Comparison of ENCODE assay signal across 8 cellular contexts in genomic region chr22:46250035-46250782, GRCh38. TPM values are rescaled to one million over a fixed set of nuclear protein-coding genes. Genes with fewer than 3 reads are reported as not detected.
DNase-seq lines count a peak whose midpoint lies in the region; ATAC-seq and TF ChIP-seq lines count a peak whose summit lies in the region.

CDPF1 (minus strand) TSS chr22:46250293; CDS start chr22:46248284, 2,009 bp downstream.

- no peak for TF ChIP-seq EP300 in esophagus muscularis mucosa (IDR thresholded peaks at IDR 0.05)

- H3K9me3 Mint-ChIP-seq in activated T-cell treated with anti-CD3 and anti-CD28 coated beads, Interleukin-2, amount 50 U/mL, for 4 hours, result no peaks in the 10 kb centered on the region

- H3K36me3 ChIP-seq in PC-9 (ENCODE audit: low read depth) (no peaks in the 10 kb centered on the region), esophagus muscularis mucosa (peaks cover 0 to 9% (median under 1%) of the 10 kb centered on the region in 4 donors), muscle layer of duodenum (ENCODE audit: control insufficient read depth in 1 of 2, insufficient read depth in 2 of 2, low read length in 2 of 2) (no peaks in the 10 kb centered on the region)

- TF ChIP-seq POLR2A in esophagus muscularis mucosa (IDR thresholded peaks at IDR 0.05; ENCODE audit: low read depth), result peak; percentile 47

- BruUV-seq in PC-9 (replicated peaks; lab: Mats Ljungman, UMichigan), result no TSS peak

- 0% methylated on average over 1 of the region's 89 CpGs for WGBS in esophagus muscularis mucosa

- H3K4me3 ChIP-seq in PC-9 (peak within 1 kb of the TSS; percentile 87), esophagus muscularis mucosa (peak within 1 kb of the TSS; percentile 75 to 84 (median 78)), muscle layer of duodenum (ENCODE audit: low read depth in 1 of 2, low read length in 2 of 2) (peak within 1 kb of the TSS; percentile 61 to 90)

- H3F3A ChIP-seq in PC-9 (ENCODE audit: insufficient read depth, low read depth), result peaks cover 3% of the 10 kb centered on the region; the same call in 1 of the 2 replicates

- no peak for TF ChIP-seq CTCF in PC-9 (conservative IDR thresholded peaks at IDR 0.05)
- peak in 1 of 3 experiments; percentile 10 for TF ChIP-seq CTCF in esophagus muscularis mucosa (IDR thresholded peaks at IDR 0.05)

- H3K9me3 ChIP-seq in PC-9 (ENCODE audit: insufficient read depth, low read depth) (no peaks in the 10 kb centered on the region), esophagus muscularis mucosa (no peaks in the 10 kb centered on the region), muscle layer of duodenum (ENCODE audit: control insufficient read depth in 1 of 2, low read length in 2 of 2) (no peaks in the 10 kb centered on the region)

- no peaks in the 10 kb centered on the region for H3K27me3 Mint-ChIP-seq in activated T-cell treated with anti-CD3 and anti-CD28 coated beads, Interleukin-2, amount 50 U/mL, for 4 hours (ENCODE audit: low read depth)

- CTCF ChIA-PET in PC-9 (lab: Charles Lee), result no interaction called here

- no peaks in the 10 kb centered on the region for H3K36me3 Mint-ChIP-seq in activated T-cell treated with anti-CD3 and anti-CD28 coated beads, Interleukin-2, amount 50 U/mL, for 4 hours (ENCODE audit: insufficient read depth)

- no peaks in the 10 kb centered on the region for H3K27me3 ChIP-seq in PC-9 (ENCODE audit: insufficient read depth, low read depth)
- H3K27me3 ChIP-seq in esophagus muscularis mucosa, result no peaks in the 10 kb centered on the region
- no peaks in the 10 kb centered on the region for H3K27me3 ChIP-seq in muscle layer of duodenum (ENCODE audit: low read depth, low read length)

- H3K79me2 ChIP-seq in PC-9 (ENCODE audit: low read depth), result peaks cover 22% of the 10 kb centered on the region

- peak within 1 kb of the TSS; percentile 78 for H3K4me3 Mint-ChIP-seq in activated T-cell treated with anti-CD3 and anti-CD28 coated beads, Interleukin-2, amount 50 U/mL, for 4 hours

- intact Hi-C loops in PC-9 (cut with micrococcal nuclease; ENCODE audit: unreplicated experiment) (no loop called here), esophagus muscularis mucosa (cut with DNase I) (no loop called here)

- H2AFZ ChIP-seq in PC-9, result peak within 1 kb of the TSS; percentile 93

- H3K27ac ChIP-seq in PC-9, result peak within 1 kb of the TSS; percentile 37
- peak within 1 kb of the TSS; percentile 82 to 90 (median 89) for H3K27ac ChIP-seq in esophagus muscularis mucosa (replicated peaks in 1 of 4)
- peak within 1 kb of the TSS; percentile 45 for H3K27ac ChIP-seq in muscle layer of duodenum (ENCODE audit: low read length)

- H3K4me1 Mint-ChIP-seq in activated T-cell treated with anti-CD3 and anti-CD28 coated beads, Interleukin-2, amount 50 U/mL, for 4 hours (ENCODE audit: low read depth), result peaks cover 21% of the 10 kb centered on the region

- ATAC-seq in GM21381 (IDR thresholded peaks at IDR 0.05; ENCODE audit: unreplicated experiment), result peak; percentile 86
- ATAC-seq in activated T-cell treated with anti-CD3 and anti-CD28 coated beads, Interleukin-2, amount 50 U/mL, for 4 hours, result peak; percentile 96 to 97

- peak within 1 kb of the TSS; percentile 87 for H3K4me2 ChIP-seq in PC-9

- DNase-seq in DMS 273 treated with DMSO at 0.1 percent for 48 hours (lab: John Stamatoyannopoulos, UW), result peak; percentile 57
- DNase-seq in HUDEP-2 (lab: John Stamatoyannopoulos, UW; ENCODE audit: unreplicated experiment in 76 of 76), result peak in 72 of 76 experiments; percentile 30 to 91 (median 84)
- DNase-seq in PC-9, result peak; percentile 77 to 92
- peak; percentile 89 for DNase-seq in activated T-cell treated with anti-CD3 and anti-CD28 coated beads, Interleukin-2, amount 50 U/mL, for 4 hours
- DNase-seq in esophagus muscularis mucosa (ENCODE audit: extremely low spot score), result peak; percentile 96
- DNase-seq in stimulated activated CD8-positive, alpha-beta memory T cell treated with anti-CD3 and anti-CD28 coated beads, Interleukin-7, amount 100 ng/mL, for 4 hours (ENCODE audit: low read depth in 2 of 2), result peak; percentile 77 to 93

- no peaks in the 10 kb centered on the region for H4K20me1 ChIP-seq in PC-9 (ENCODE audit: insufficient read depth)

- H3K4me1 ChIP-seq in PC-9 (replicated peaks; ENCODE audit: insufficient read depth) (peaks cover 24% of the 10 kb centered on the region), esophagus muscularis mucosa (peaks cover 18 to 56% (median 43%) of the 10 kb centered on the region in 4 donors), muscle layer of duodenum (ENCODE audit: control insufficient read depth in 1 of 2, insufficient read depth in 2 of 2, low read length in 2 of 2) (peaks cover 8 to 21% of the 10 kb centered on the region in 2 donors)

- no peaks in the 10 kb centered on the region for H3K9me2 ChIP-seq in PC-9 (ENCODE audit: insufficient read depth)

- POLR2A ChIA-PET in PC-9 (lab: Charles Lee; ENCODE audit: unreplicated experiment), result interaction anchor here (0.5 to 0.7 kb wide), 3 partner anchors 8 to 101 kb away, joined by 3 to 5 read pairs (median 3); partner anchors contain the start of gene TTC38

RNA-seq across cellular contexts. Expression of gene CDPF1, which starts in this region (rescaled TPM):
- 15.0 and 16.0 TPM in 2 replicates for total RNA-seq in PC-9 (2021)
- 10 to 100 TPM in 1 of 3 donors, 1 to 10 TPM in 2; 5.8 to 10.6 (median 8.9) TPM for total RNA-seq in activated T-cell treated with anti-CD3 and anti-CD28 coated beads, Interleukin-2, amount 50 U/mL, for 4 hours
- total RNA-seq in esophagus muscularis mucosa, result 10 to 100 TPM in 3 of 4 donors, 1 to 10 TPM in 1; 8.3 to 19.4 (median 14.8) TPM

Comparison
In these comparisons a context has a peak if more than half of its experiments do, and no peak if none do; other contexts are left out.
1. Peak in every context shown above with its lines: DNase-seq, ATAC-seq, H3K4me3 ChIP-seq and H3K27ac ChIP-seq.
2. H3K27ac ChIP-seq: peak in every context shown above with its lines; median percentile 89 in esophagus muscularis mucosa; 45 in muscle layer of duodenum; 37 in PC-9.